In the genomic region with DNA sequence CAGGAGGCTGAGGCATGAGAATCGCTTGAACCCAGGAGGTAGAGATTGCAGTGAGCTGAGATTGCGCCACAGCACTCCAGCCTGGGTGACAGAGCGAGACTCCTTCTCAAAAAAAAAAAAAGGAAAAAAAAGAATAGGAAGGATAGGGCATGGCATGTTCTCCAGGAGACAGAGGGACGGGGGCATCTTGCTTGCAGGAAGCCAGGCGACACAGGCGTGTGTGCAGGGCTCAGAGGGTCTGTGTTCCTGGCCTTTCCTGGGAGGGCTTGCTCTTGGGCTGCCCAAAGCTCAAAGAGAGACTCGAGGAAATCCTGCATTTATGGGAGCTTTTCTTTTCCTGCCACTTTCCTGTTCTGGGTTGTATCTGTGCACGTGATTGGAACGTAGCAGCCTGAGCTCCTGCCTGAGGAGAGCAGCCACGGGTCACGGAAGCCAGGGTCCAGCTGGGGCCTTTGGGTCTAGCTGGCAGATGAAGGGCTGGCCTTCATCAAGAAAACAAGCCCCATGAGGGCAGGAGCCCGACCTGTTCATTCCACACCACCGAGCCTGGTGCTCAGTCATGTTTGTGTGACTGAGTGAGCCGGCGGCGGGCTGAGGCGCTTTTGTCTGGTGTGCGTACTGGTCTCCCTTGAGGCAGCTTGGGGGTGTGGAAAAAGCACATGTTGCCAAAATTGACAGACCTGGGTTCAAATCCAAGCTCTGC, we compare ENCODE assay signal across 15 cellular contexts. TPM values are rescaled to one million over a fixed set of nuclear protein-coding genes. Genes with fewer than 3 reads are reported as not detected.
DNase-seq lines count a peak whose midpoint lies in the region; ATAC-seq, FAIRE-seq and TF ChIP-seq lines count a peak whose summit lies in the region.
"Had no signal": no experiment of that assay in that cellular context is flagged by ENCODE, and none has a peak within 500 bp of the region (broad histone marks: within the 10 kb centered on the region; RNA-seq: fewer than 3 reads in every experiment).

No MANE protein-coding gene starts in this region.

- H3K27me3 ChIP-seq in K562 (ENCODE audit: control insufficient read depth in 2 of 2, insufficient read depth in 2 of 2, low read length in 2 of 2) (no peaks in the 10 kb centered on the region), gastroesophageal sphincter (no peaks in the 10 kb centered on the region), upper lobe of left lung (no peaks in the 10 kb centered on the region), brain microvascular endothelial cell (replicated peaks) (no peaks in the 10 kb centered on the region)

- POLR2A ChIA-PET in K562 (lab: Yijun Ruan, JAX), result interaction anchor here (0.7 kb wide), 1 partner anchor 10 kb away, joined by 4 read pairs; no protein-coding TSS in a partner anchor

- H3K9me1 ChIP-seq in K562 (ENCODE audit: control insufficient read depth, insufficient read depth, low read length), result peaks cover 6% of the 10 kb centered on the region

- H3K27ac ChIP-seq in K562 (ENCODE audit: extremely low read depth, low read depth, low read length) (no peak overlapping the region), gastroesophageal sphincter (peak overlapping the region; percentile 63 to 97 (median 91)), upper lobe of left lung (peak overlapping the region; percentile 51 to 93 (median 70)), brain microvascular endothelial cell (no peak overlapping the region)

- TF ChIP-seq POLR2A in K562 (conservative IDR thresholded peaks at IDR 0.05) (no peak), gastroesophageal sphincter (IDR thresholded peaks at IDR 0.05) (no peak), upper lobe of left lung (IDR thresholded peaks at IDR 0.05) (no peak)

- CTCF ChIA-PET in K562 (lab: Yijun Ruan, JAX; ENCODE audit: low intra/inter-chr PET ratio), result no interaction called here

- H3K4me3 Mint-ChIP-seq in neural crest cell, result no peak overlapping the region
- H3K4me3 Mint-ChIP-seq: activated CD8-positive, alpha-beta T cell treated with anti-CD3 and anti-CD28 coated beads, Interleukin-2, amount 10 ng/mL, durations not matched to agents 7 days and 5 days; activated naive CD8-positive, alpha-beta T cell had no signal

- H3K9ac ChIP-seq in K562 (ENCODE audit: insufficient read depth in 1 of 2, low read depth in 2 of 2, low read length in 2 of 2), result no peak overlapping the region

- H3K4me2 ChIP-seq in K562 (ENCODE audit: insufficient read depth, low read length), result no peak overlapping the region

- BruUV-seq in K562 (replicated peaks; lab: Mats Ljungman, UMichigan), result no TSS peak

- no peak for TF ChIP-seq RAD21 in K562 (CRISPR knock-in tag; conservative IDR thresholded peaks at IDR 0.05 in 1 of 2, IDR thresholded peaks at IDR 0.05 in 1 of 2)

- peaks cover 52% of the 10 kb centered on the region for H3K79me2 ChIP-seq in K562 (ENCODE audit: control insufficient read depth, insufficient read depth, low read length)

- peaks cover 13% of the 10 kb centered on the region; the same call in 1 of the 2 replicates for H4K20me1 ChIP-seq in K562 (replicated peaks; ENCODE audit: control insufficient read depth, insufficient read depth, low read length)

- H3K36me3 ChIP-seq in K562 (ENCODE audit: control insufficient read depth, insufficient read depth, low read length) (peaks cover 93% of the 10 kb centered on the region; the same call in 2 of the 3 replicates), gastroesophageal sphincter (peaks cover 0 to 47% of the 10 kb centered on the region in 2 donors), upper lobe of left lung (peaks cover 16 to 67% (median 48%) of the 10 kb centered on the region in 4 donors), brain microvascular endothelial cell (replicated peaks) (peaks cover 59% of the 10 kb centered on the region)

- no peak for FAIRE-seq in K562 (lab: Jason Lieb, UNC)
- FAIRE-seq: GM19239 had no signal

- H3K36me3 Mint-ChIP-seq in neural crest cell (ENCODE audit: low read depth), result peaks cover 4% of the 10 kb centered on the region

- H3K9me3 ChIP-seq in K562 (replicated peaks; ENCODE audit: control insufficient read depth, insufficient read depth, low read depth, low read length) (no peaks in the 10 kb centered on the region), gastroesophageal sphincter (no peaks in the 10 kb centered on the region), upper lobe of left lung (no peaks in the 10 kb centered on the region)

- no peaks in the 10 kb centered on the region for H3K9me3 Mint-ChIP-seq in neural crest cell

- H3K4me3 ChIP-seq in K562 (no peak overlapping the region), gastroesophageal sphincter (no peak overlapping the region), upper lobe of left lung (no peak overlapping the region), brain microvascular endothelial cell (ENCODE audit: low read depth, low read length) (no peak overlapping the region)

- DNase-seq in K562 (ENCODE audit: extremely low read depth in 1 of 4, low spot score in 3 of 4), result no peak
- no peak for DNase-seq in neural crest cell (ENCODE audit: low read depth, low spot score)
- DNase-seq in upper lobe of left lung, result no peak
- DNase-seq in brain microvascular endothelial cell, result no peak
- DNase-seq in NCI-H146 (lab: John Stamatoyannopoulos, UW), result no peak
- DNase-seq: activated CD8-positive, alpha-beta T cell treated with anti-CD3 and anti-CD28 coated beads, Interleukin-2, amount 10 ng/mL, durations not matched to agents 7 days and 5 days; effector memory CD4-positive, alpha-beta T cell; HCEC 1CT; hypothalamus; KBM-7; NCI-H187 treated with DMSO at 0.1 percent for 48 hours had no signal

- H2AFZ ChIP-seq in K562 (ENCODE audit: low read depth, low read length), result no peak overlapping the region

- peak overlapping the region; percentile 43 for H3K27ac Mint-ChIP-seq in neural crest cell (ENCODE audit: unreplicated experiment)
- H3K27ac Mint-ChIP-seq: activated naive CD8-positive, alpha-beta T cell had no signal

- peaks cover 48% of the 10 kb centered on the region for H3K4me1 Mint-ChIP-seq in neural crest cell

- no peaks in the 10 kb centered on the region for H3K27me3 Mint-ChIP-seq in neural crest cell (ENCODE audit: low read depth)
- H3K27me3 Mint-ChIP-seq: activated naive CD8-positive, alpha-beta T cell had no signal

- 92% methylated on average over 18 of the region's 18 CpGs for WGBS in K562 (ENCODE audit: insufficient coverage, low coverage, missing lambda C conversion rate)
- WGBS in gastroesophageal sphincter (ENCODE audit: low coverage in 1 of 2), 2 donors, result 52 to 86% methylated on average over 2 to 3 of the region's 18 CpGs
- 77 to 80% methylated on average over 18 of the region's 18 CpGs for WGBS in upper lobe of left lung, 2 donors

- no peak for ATAC-seq in K562
- ATAC-seq in gastroesophageal sphincter, result no peak
- no peak for ATAC-seq in upper lobe of left lung (ENCODE audit: low FRiP score in 2 of 2)
- no peak for ATAC-seq in HG02610 (IDR thresholded peaks at IDR 0.05; ENCODE audit: unreplicated experiment)
- ATAC-seq: activated CD8-positive, alpha-beta T cell treated with anti-CD3 and anti-CD28 coated beads, Interleukin-2, amount 10 ng/mL, durations not matched to agents 7 days and 5 days had no signal

- TF ChIP-seq EP300 in K562 (IDR thresholded peaks at IDR 0.05; ENCODE audit: low read length), result no peak
- no peak for TF ChIP-seq EP300 in gastroesophageal sphincter (IDR thresholded peaks at IDR 0.05)
- no peak for TF ChIP-seq EP300 in upper lobe of left lung (IDR thresholded peaks at IDR 0.05)

- intact Hi-C loops in K562 (cut with micrococcal nuclease), result no loop called here

- H3K4me1 ChIP-seq in K562 (replicated peaks in 1 of 2; ENCODE audit: control insufficient read depth in 2 of 2, insufficient read depth in 2 of 2, low read length in 2 of 2) (peaks cover 0 to 18% of the 10 kb centered on the region in 2 experiments; a peak in 2 of 5 replicates), gastroesophageal sphincter (peaks cover 7 to 98% (median 67%) of the 10 kb centered on the region in 3 donors), upper lobe of left lung (peaks cover 73 to 85% (median 79%) of the 10 kb centered on the region in 4 donors)

- in situ Hi-C loops in K562 (cut with MboI) (no loop called here), brain microvascular endothelial cell (cut with HindIII; ENCODE audit: low pct_ligation_motif_present, low sequenced_read_pairs) (no loop called here)

- TF ChIP-seq CTCF in K562 (IDR thresholded peaks at IDR 0.05 in 2 of 3, conservative IDR thresholded peaks at IDR 0.05 in 1 of 3; ENCODE audit: insufficient read depth in 2 of 3, low read depth in 1 of 3, low read length in 3 of 3) (no peak), gastroesophageal sphincter (IDR thresholded peaks at IDR 0.05) (no peak), neural crest cell (conservative IDR thresholded peaks at IDR 0.05) (no peak), upper lobe of left lung (IDR thresholded peaks at IDR 0.05) (no peak), brain microvascular endothelial cell (IDR thresholded peaks at IDR 0.05; ENCODE audit: low read depth, low read length, missing control alignments) (no peak)

RNA-seq across cellular contexts. Expression of gene CAPN12, which starts 44.5 kb away (rescaled TPM):
- 21.8 and 34.6 TPM in 2 replicates for total RNA-seq in K562 (2011; cell fraction: chromatin; rRNA removed; ENCODE audit: low replicate concordance)
- total RNA-seq in K562 (2011; cell fraction: nucleolus; rRNA removed), result 22.1 and 24.8 TPM in 2 replicates
- 16.0 and 28.2 TPM in 2 replicates for total RNA-seq in K562 (2011; cell fraction: nucleoplasm; rRNA removed)
- 1.6 and 3.1 TPM in 2 replicates for total RNA-seq in K562 (2014; rRNA removed)
- 0.89 and 1.2 TPM in 2 replicates for total RNA-seq in K562 (2014; rRNA removed; fragmentation: Illumina TruSeq; extraction: Trizol)
- 0.83 and 0.87 TPM in 2 replicates for total RNA-seq in K562 (2015; rRNA removed; fragmentation: Illumina TruSeq; extraction: Trizol)
- 3.7 and 4.8 TPM in 2 replicates for total RNA-seq in K562 (2021)
- polyA plus RNA-seq in K562 (2011; rRNA removed), result 6.8 and 14.8 TPM in 2 replicates
- polyA plus RNA-seq in K562 (2011; cell fraction: cytosol; rRNA removed), result 11.9 and 13.7 TPM in 2 replicates
- 61.9 and 73.0 TPM in 2 replicates for polyA plus RNA-seq in K562 (2011; cell fraction: nucleus; rRNA removed)
- 2.9 and 8.2 TPM in 2 replicates for polyA plus RNA-seq in K562 (2012)
- 3.4 and 4.7 TPM in 2 replicates for polyA plus RNA-seq in K562 (2014; fragmentation: Illumina TruSeq; extraction: Trizol)
- polyA plus RNA-seq in K562 (2014; fragmentation: Nextera tagmentation; extraction: Ambion mirVana), result 1 to 10 TPM in 1 of 2 experiments, under 1 TPM in 1; 0.84 to 1.0 TPM
- polyA plus RNA-seq in K562 (2014; rRNA removed), result 5.6 and 7.0 TPM in 2 replicates
- polyA minus RNA-seq in K562 (2011; rRNA and poly(A)+ RNA removed), result 1.2 and 1.3 TPM in 2 replicates
- polyA minus RNA-seq in K562 (2011; cell fraction: cytosol; rRNA and poly(A)+ RNA removed), result 2.8 and 4.4 TPM in 2 replicates
- 5.1 and 7.3 TPM in 2 replicates for polyA minus RNA-seq in K562 (2011; cell fraction: nucleus; rRNA and poly(A)+ RNA removed)
- 1 to 10 TPM in 2 of 4 donors, under 1 TPM in 1, not detected in 1; 0.93 to 2.2 (median 1.1) TPM for total RNA-seq in gastroesophageal sphincter
- not detected in 2 replicates for total RNA-seq in neural crest cell
- 10 to 100 TPM in 3 of 6 donors, 1 to 10 TPM in 3; 5.2 to 93.2 (median 11.1) TPM for total RNA-seq in upper lobe of left lung

RNA-seq across cellular contexts. Expression of gene ACTN4, which starts 52.3 kb away (rescaled TPM):
- total RNA-seq in K562 (2011; cell fraction: chromatin; rRNA removed; ENCODE audit: low replicate concordance), result 168 and 288 TPM in 2 replicates
- 79.0 and 102 TPM in 2 replicates for total RNA-seq in K562 (2011; cell fraction: nucleolus; rRNA removed)
- total RNA-seq in K562 (2011; cell fraction: nucleoplasm; rRNA removed), result 99.5 and 155 TPM in 2 replicates
- total RNA-seq in K562 (2014; rRNA removed), result 159 and 202 TPM in 2 replicates
- total RNA-seq in K562 (2014; rRNA removed; fragmentation: Illumina TruSeq; extraction: Trizol), result 67.2 and 80.0 TPM in 2 replicates
- 58.2 and 67.4 TPM in 2 replicates for total RNA-seq in K562 (2015; rRNA removed; fragmentation: Illumina TruSeq; extraction: Trizol)
- 362 and 385 TPM in 2 replicates for total RNA-seq in K562 (2021)
- 130 and 299 TPM in 2 replicates for polyA plus RNA-seq in K562 (2011; rRNA removed)
- polyA plus RNA-seq in K562 (2011; cell fraction: cytosol; rRNA removed), result 90.1 and 157 TPM in 2 replicates
- 395 and 716 TPM in 2 replicates for polyA plus RNA-seq in K562 (2011; cell fraction: nucleus; rRNA removed)
- 444 and 454 TPM in 2 replicates for polyA plus RNA-seq in K562 (2012)
- 149 and 163 TPM in 2 replicates for polyA plus RNA-seq in K562 (2014; fragmentation: Illumina TruSeq; extraction: Trizol)
- 1 to 10 TPM; 3.1 to 8.4 TPM for polyA plus RNA-seq in K562 (2014; fragmentation: Nextera tagmentation; extraction: Ambion mirVana)
- polyA plus RNA-seq in K562 (2014; rRNA removed), result 115 and 125 TPM in 2 replicates
- 140 and 177 TPM in 2 replicates for polyA minus RNA-seq in K562 (2011; rRNA and poly(A)+ RNA removed)
- 135 and 194 TPM in 2 replicates for polyA minus RNA-seq in K562 (2011; cell fraction: cytosol; rRNA and poly(A)+ RNA removed)
- 51.4 and 130 TPM in 2 replicates for polyA minus RNA-seq in K562 (2011; cell fraction: nucleus; rRNA and poly(A)+ RNA removed)
- 100 to 1,000 TPM; 337 to 938 (median 507) TPM for total RNA-seq in gastroesophageal sphincter
- 324 and 335 TPM in 2 replicates for total RNA-seq in neural crest cell
- total RNA-seq in upper lobe of left lung, result 100 to 1,000 TPM; 162 to 636 (median 512) TPM

Comparison
In these comparisons a context has a peak if more than half of its experiments do, and no peak if none do; other contexts are left out.
1. H3K27ac ChIP-seq: peak in gastroesophageal sphincter (4 of 4) and upper lobe of left lung (4 of 4); none in K562 (single experiment) and brain microvascular endothelial cell (single experiment).